3 cellular contexts compared by ENCODE assay signal in the genomic region with DNA sequence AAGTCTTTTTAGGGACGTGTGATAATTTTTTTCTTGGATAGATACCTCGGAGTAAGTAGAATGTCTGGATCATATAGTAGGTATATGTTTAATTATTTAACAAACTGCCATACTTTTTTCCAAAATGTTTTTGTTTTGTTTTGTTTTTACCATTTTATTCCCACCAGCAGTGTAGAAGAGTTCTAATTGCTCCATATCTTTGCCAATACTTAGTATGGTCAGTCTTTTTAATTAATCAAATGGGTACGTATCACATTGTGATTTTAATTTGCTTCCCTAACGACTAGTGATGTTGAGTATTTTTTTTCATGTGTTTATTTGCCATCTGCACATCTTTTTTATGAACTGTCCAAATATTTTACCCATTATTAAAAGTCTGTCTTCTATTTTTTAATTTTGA.
"Had no signal": no experiment of that assay in that cellular context is flagged by ENCODE, and none has a peak within 500 bp of the region (broad histone marks: within the 10 kb centered on the region; RNA-seq: fewer than 3 reads in every experiment).

No MANE protein-coding gene starts in this region.

- H3K4me3 ChIP-seq: GM12878 had no signal

- DNase-seq: GDM1, GF-D8 had no signal
